In genomic region chr10:68599754-68600040, GRCh38 we compare ENCODE assay signal across 8 cellular contexts. TPM values are rescaled to one million over a fixed set of nuclear protein-coding genes. Genes with fewer than 3 reads are reported as not detected.
DNase-seq lines count a peak whose midpoint lies in the region; ATAC-seq and TF ChIP-seq lines count a peak whose summit lies in the region.

No MANE protein-coding gene starts in this region.

- DNase-seq in activated CD4-positive, alpha-beta T cell treated with anti-CD3 and anti-CD28 coated beads, Interleukin-2, amount 10 ng/mL, durations not matched to agents 24 days and 14 days, result no peak
- DNase-seq in activated CD4-positive, alpha-beta T cell treated with anti-CD3 and anti-CD28 coated beads for 1 hour, result no peak
- no peak for DNase-seq in MCF 10A (ENCODE audit: unreplicated experiment)
- DNase-seq in medulla oblongata (ENCODE audit: extremely low spot score), result peak; percentile 54
- DNase-seq in tibial nerve (ENCODE audit: low spot score in 2 of 2), result no peak
- DNase-seq in NCI-H1048 (lab: John Stamatoyannopoulos, UW), result no peak

- no peaks in the 10 kb centered on the region for H3K36me3 ChIP-seq in tibial nerve

- H3K4me1 ChIP-seq in tibial nerve, result peaks cover 0 to 44% (median 15%) of the 10 kb centered on the region in 4 donors

- peak overlapping the region; percentile 90 for H3K4me3 Mint-ChIP-seq in activated CD4-positive, alpha-beta T cell treated with anti-CD3 and anti-CD28 coated beads, Interleukin-2, amount 10 ng/mL, durations not matched to agents 24 days and 14 days
- peak overlapping the region; percentile 79 for H3K4me3 Mint-ChIP-seq in MCF 10A (ENCODE audit: unreplicated experiment)

- TF ChIP-seq CTCF in MCF 10A (IDR thresholded peaks at IDR 0.05; ENCODE audit: unreplicated experiment) (no peak), tibial nerve (IDR thresholded peaks at IDR 0.05) (no peak)

- H3K27ac ChIP-seq in tibial nerve, result peak overlapping the region; percentile 25 to 85 (median 71)

- POLR2A ChIA-PET in MCF 10A (lab: Yijun Ruan, JAX), result interaction anchor here (1.0 to 1.4 kb wide), 5 partner anchors 40 to 121 kb away, joined by 3 to 8 read pairs (median 3); partner anchors contain the start of genes CCAR1 and TET1

- no TSS peak for BruUV-seq in MCF 10A (replicated peaks; lab: Mats Ljungman, UMichigan)

- no peak for TF ChIP-seq EP300 in tibial nerve (IDR thresholded peaks at IDR 0.05)

- H3K9me3 ChIP-seq in tibial nerve, result no peaks in the 10 kb centered on the region

- no peaks in the 10 kb centered on the region for H3K27me3 Mint-ChIP-seq in activated CD4-positive, alpha-beta T cell treated with anti-CD3 and anti-CD28 coated beads, Interleukin-2, amount 10 ng/mL, durations not matched to agents 24 days and 14 days
- no peaks in the 10 kb centered on the region for H3K27me3 Mint-ChIP-seq in MCF 10A (ENCODE audit: insufficient read depth, unreplicated experiment)

- CTCF ChIA-PET in MCF 10A (lab: Yijun Ruan, JAX), result interaction anchor here (0.6 to 1.9 kb wide), 3 partner anchors 10 to 50 kb away, joined by 3 to 5 read pairs (median 4); no protein-coding TSS in a partner anchor

- no peak overlapping the region for H3K27ac Mint-ChIP-seq in activated CD4-positive, alpha-beta T cell treated with anti-CD3 and anti-CD28 coated beads, Interleukin-2, amount 10 ng/mL, durations not matched to agents 24 days and 14 days
- H3K27ac Mint-ChIP-seq in MCF 10A (ENCODE audit: low read depth, unreplicated experiment), result peak overlapping the region; percentile 20

- peak overlapping the region; percentile 25 to 55 (median 42) for H3K4me3 ChIP-seq in tibial nerve

- TF ChIP-seq POLR2A in tibial nerve (IDR thresholded peaks at IDR 0.05), result no peak

- ATAC-seq in GM21515 (IDR thresholded peaks at IDR 0.05; ENCODE audit: unreplicated experiment) (no peak), HG03520 (IDR thresholded peaks at IDR 0.05; ENCODE audit: unreplicated experiment) (no peak)

- H3K36me3 Mint-ChIP-seq in activated CD4-positive, alpha-beta T cell treated with anti-CD3 and anti-CD28 coated beads, Interleukin-2, amount 10 ng/mL, durations not matched to agents 24 days and 14 days (ENCODE audit: low read depth), result peaks cover 3% of the 10 kb centered on the region
- no peaks in the 10 kb centered on the region for H3K36me3 Mint-ChIP-seq in MCF 10A (ENCODE audit: insufficient read depth, unreplicated experiment)

- peaks cover 28% of the 10 kb centered on the region for H3K4me1 Mint-ChIP-seq in activated CD4-positive, alpha-beta T cell treated with anti-CD3 and anti-CD28 coated beads, Interleukin-2, amount 10 ng/mL, durations not matched to agents 24 days and 14 days
- peaks cover 23% of the 10 kb centered on the region for H3K4me1 Mint-ChIP-seq in MCF 10A (ENCODE audit: insufficient read depth, unreplicated experiment)

- intact Hi-C loops in activated CD4-positive, alpha-beta T cell treated with anti-CD3 and anti-CD28 coated beads, Interleukin-2, amount 10 ng/mL, durations not matched to agents 24 days and 14 days (cut with micrococcal nuclease), result loop anchor here (1.0 to 2.0 kb wide), 2 partner anchors 39 to 121 kb away; partner anchors contain the start of genes CCAR1 and TET1
- intact Hi-C loops in MCF 10A (cut with micrococcal nuclease), result loop anchor here (5.0 kb wide), 1 partner anchor 47 kb away; no protein-coding TSS in a partner anchor

- no peaks in the 10 kb centered on the region for H3K27me3 ChIP-seq in tibial nerve

- no peaks in the 10 kb centered on the region for H3K9me3 Mint-ChIP-seq in activated CD4-positive, alpha-beta T cell treated with anti-CD3 and anti-CD28 coated beads, Interleukin-2, amount 10 ng/mL, durations not matched to agents 24 days and 14 days
- no peaks in the 10 kb centered on the region for H3K9me3 Mint-ChIP-seq in MCF 10A (ENCODE audit: unreplicated experiment)

- WGBS in tibial nerve, 2 donors, result 14 to 17% methylated on average over 3 of the region's 3 CpGs

RNA-seq across cellular contexts. Expression of gene TET1, which starts 39.6 kb away (rescaled TPM):
- total RNA-seq in activated CD4-positive, alpha-beta T cell treated with anti-CD3 and anti-CD28 coated beads, Interleukin-2, amount 10 ng/mL, durations not matched to agents 24 days and 14 days, result 0.96 and 1.2 TPM in 2 replicates
- 0.05 TPM in 1 of 2 replicates, not detected in the other for total RNA-seq in MCF 10A (2022)
- total RNA-seq in tibial nerve, result 10 to 100 TPM in 3 of 4 donors, 1 to 10 TPM in 1; 7.5 to 12.9 (median 10.9) TPM
